Comparison of ENCODE assay signal across 27 cellular contexts in the genomic region with DNA sequence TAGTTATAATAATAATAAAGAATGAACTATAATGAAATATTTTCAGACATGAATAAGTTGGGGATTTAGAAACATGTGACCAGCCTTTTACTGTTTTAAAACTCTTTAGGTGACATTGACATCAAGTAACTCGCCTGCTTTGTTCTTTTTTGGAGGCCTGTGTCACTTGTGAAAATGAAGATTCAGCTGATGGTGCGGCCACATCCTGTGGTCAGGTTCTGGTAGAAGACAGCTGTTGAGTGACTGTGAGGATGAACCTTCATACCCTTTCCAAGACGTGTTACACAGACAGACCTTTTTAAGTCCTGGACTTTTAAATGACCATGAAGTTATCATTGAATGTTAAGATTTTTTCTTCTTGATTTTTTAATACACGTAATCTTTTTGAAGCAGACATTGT. TPM values are rescaled to one million over a fixed set of nuclear protein-coding genes. Genes with fewer than 3 reads are reported as not detected.
DNase-seq lines count a peak whose midpoint lies in the region; ATAC-seq, FAIRE-seq and TF ChIP-seq lines count a peak whose summit lies in the region.
"Had no signal": no experiment of that assay in that cellular context is flagged by ENCODE, and none has a peak within 500 bp of the region (broad histone marks: within the 10 kb centered on the region; RNA-seq: fewer than 3 reads in every experiment).

No MANE protein-coding gene starts in this region.

- H2AFZ ChIP-seq in Loucy (ENCODE audit: low read length): no peak overlapping the region

- intact Hi-C loops in activated CD4-positive, alpha-beta T cell treated with anti-CD3 and anti-CD28 coated beads, Interleukin-2, amount 10 ng/mL, durations not matched to agents 24 days and 14 days (cut with micrococcal nuclease): no loop called here
- intact Hi-C loops in left cardiac atrium (cut with DNase I): no loop called here

- H4K20me1 ChIP-seq in Loucy (ENCODE audit: insufficient read depth, low read length, poor library complexity, severe bottlenecking): no peaks in the 10 kb centered on the region

- H3K4me1 Mint-ChIP-seq in activated CD4-positive, alpha-beta T cell treated with anti-CD3 and anti-CD28 coated beads, Interleukin-2, amount 10 ng/mL, durations not matched to agents 24 days and 14 days: no peaks in the 10 kb centered on the region
- H3K4me1 Mint-ChIP-seq in effector memory CD8-positive, alpha-beta T cell (ENCODE audit: low read depth in 2 of 2): peaks cover 4 to 8% of the 10 kb centered on the region in 2 donors
- no peaks in the 10 kb centered on the region for H3K4me1 Mint-ChIP-seq in stimulated activated effector memory CD8-positive, alpha-beta T cell treated with anti-CD3 and anti-CD28 coated beads, Interleukin-12 subunit alpha, Interleukin-12 subunit beta, amount 100 ng/mL, for 72 hours

- H3K27me3 ChIP-seq in Loucy (ENCODE audit: insufficient read depth, low read length, poor library complexity, severe bottlenecking): no peaks in the 10 kb centered on the region
- H3K27me3 ChIP-seq: MG63, pancreas, uterus had no signal

- H3K27ac Mint-ChIP-seq in activated CD4-positive, alpha-beta T cell treated with anti-CD3 and anti-CD28 coated beads, Interleukin-2, amount 10 ng/mL, durations not matched to agents 24 days and 14 days: no peak overlapping the region
- peak overlapping the region in 1 of 2 donors; percentile 44 for H3K27ac Mint-ChIP-seq in effector memory CD8-positive, alpha-beta T cell
- no peak overlapping the region for H3K27ac Mint-ChIP-seq in stimulated activated effector memory CD8-positive, alpha-beta T cell treated with anti-CD3 and anti-CD28 coated beads, Interleukin-12 subunit alpha, Interleukin-12 subunit beta, amount 100 ng/mL, for 72 hours
- H3K27ac Mint-ChIP-seq: CD4-positive, alpha-beta T cell had no signal

- H3K9me3 Mint-ChIP-seq in activated CD4-positive, alpha-beta T cell treated with anti-CD3 and anti-CD28 coated beads, Interleukin-2, amount 10 ng/mL, durations not matched to agents 24 days and 14 days: peaks cover 10% of the 10 kb centered on the region
- H3K9me3 Mint-ChIP-seq in effector memory CD8-positive, alpha-beta T cell: peaks cover 0 to 2% of the 10 kb centered on the region in 2 donors
- H3K9me3 Mint-ChIP-seq in stimulated activated effector memory CD8-positive, alpha-beta T cell treated with anti-CD3 and anti-CD28 coated beads, Interleukin-12 subunit alpha, Interleukin-12 subunit beta, amount 100 ng/mL, for 72 hours: peaks cover 9% of the 10 kb centered on the region

- H3K4me3 Mint-ChIP-seq in activated CD4-positive, alpha-beta T cell treated with anti-CD3 and anti-CD28 coated beads, Interleukin-2, amount 10 ng/mL, durations not matched to agents 24 days and 14 days: no peak overlapping the region
- H3K4me3 Mint-ChIP-seq in effector memory CD8-positive, alpha-beta T cell: no peak overlapping the region
- no peak overlapping the region for H3K4me3 Mint-ChIP-seq in stimulated activated effector memory CD8-positive, alpha-beta T cell treated with anti-CD3 and anti-CD28 coated beads, Interleukin-12 subunit alpha, Interleukin-12 subunit beta, amount 100 ng/mL, for 72 hours
- H3K4me3 Mint-ChIP-seq: CD4-positive, alpha-beta T cell had no signal

- peaks cover 24% of the 10 kb centered on the region for H3K36me3 Mint-ChIP-seq in activated CD4-positive, alpha-beta T cell treated with anti-CD3 and anti-CD28 coated beads, Interleukin-2, amount 10 ng/mL, durations not matched to agents 24 days and 14 days (ENCODE audit: low read depth)
- peaks cover 39% of the 10 kb centered on the region for H3K36me3 Mint-ChIP-seq in effector memory CD8-positive, alpha-beta T cell (ENCODE audit: insufficient read depth)
- peaks cover 60% of the 10 kb centered on the region for H3K36me3 Mint-ChIP-seq in stimulated activated effector memory CD8-positive, alpha-beta T cell treated with anti-CD3 and anti-CD28 coated beads, Interleukin-12 subunit alpha, Interleukin-12 subunit beta, amount 100 ng/mL, for 72 hours

- no peaks in the 10 kb centered on the region for H3F3A ChIP-seq in Loucy (ENCODE audit: low read depth)

- H3K36me3 ChIP-seq in Loucy (ENCODE audit: insufficient read depth, low read length): no peaks in the 10 kb centered on the region
- H3K36me3 ChIP-seq: uterus had no signal

- H3K9ac ChIP-seq in Loucy (ENCODE audit: low read depth, low read length, poor library complexity, severe bottlenecking): no peak overlapping the region

- ATAC-seq in effector memory CD8-positive, alpha-beta T cell (replicated peaks): peak; percentile 40
- ATAC-seq in stimulated activated effector memory CD8-positive, alpha-beta T cell treated with anti-CD3 and anti-CD28 coated beads, Interleukin-12 subunit alpha, Interleukin-12 subunit beta, amount 100 ng/mL, for 72 hours: peak; percentile 93
- ATAC-seq in left cardiac atrium: no peak
- ATAC-seq: lower lobe of right lung, pancreas had no signal

- no peaks in the 10 kb centered on the region for H3K4me1 ChIP-seq in Loucy (ENCODE audit: insufficient read depth, low read length, poor library complexity, severe bottlenecking)
- H3K4me1 ChIP-seq: HAP-1, lower lobe of right lung, pancreas, uterus had no signal

- H3K4me2 ChIP-seq in Loucy (ENCODE audit: low read depth, low read length, poor library complexity, severe bottlenecking): peak overlapping the region; percentile 28
- H3K4me2 ChIP-seq: smooth muscle cell had no signal

- H3K9me3 ChIP-seq in Loucy (ENCODE audit: insufficient read depth, low read depth, low read length): peaks cover 12% of the 10 kb centered on the region; the same call in 1 of the 2 replicates
- H3K9me3 ChIP-seq: HAP-1, pancreas had no signal

- no peak overlapping the region for H3K4me3 ChIP-seq in Loucy (ENCODE audit: low read length, poor library complexity, severe bottlenecking)
- H3K4me3 ChIP-seq: HAP-1, lower lobe of right lung, MG63, pancreas, smooth muscle cell, uterus had no signal

- FAIRE-seq in H54 (lab: Jason Lieb, UNC): no peak
- FAIRE-seq: pancreas, RCC 7860 had no signal

- H3K27me3 Mint-ChIP-seq in activated CD4-positive, alpha-beta T cell treated with anti-CD3 and anti-CD28 coated beads, Interleukin-2, amount 10 ng/mL, durations not matched to agents 24 days and 14 days: no peaks in the 10 kb centered on the region
- H3K27me3 Mint-ChIP-seq in effector memory CD8-positive, alpha-beta T cell: no peaks in the 10 kb centered on the region
- H3K27me3 Mint-ChIP-seq: CD4-positive, alpha-beta T cell had no signal

- TF ChIP-seq POLR2A in H54 (IDR thresholded peaks at IDR 0.05; ENCODE audit: low read depth, low read length): no peak

- H3K9me2 ChIP-seq in Loucy (replicated peaks; ENCODE audit: low read depth, low read length): no peaks in the 10 kb centered on the region

- no peak for TF ChIP-seq CTCF in Loucy (conservative IDR thresholded peaks at IDR 0.05; ENCODE audit: low read length)

- DNase-seq in activated CD4-positive, alpha-beta T cell treated with anti-CD3 and anti-CD28 coated beads for 48 hours: peak; percentile 10
- no peak for DNase-seq in activated CD4-positive, alpha-beta T cell treated with anti-CD3 and anti-CD28 coated beads, Interleukin-2, amount 10 ng/mL, durations not matched to agents 24 days and 14 days
- DNase-seq in effector memory CD8-positive, alpha-beta T cell: no peak
- DNase-seq in stimulated activated effector memory CD8-positive, alpha-beta T cell treated with anti-CD3 and anti-CD28 coated beads, Interleukin-12 subunit alpha, Interleukin-12 subunit beta, amount 100 ng/mL, for 72 hours (ENCODE audit: low spot score in 2 of 2): peak in 1 of 2 donors; percentile 6
- DNase-seq in H54 (ENCODE audit: insufficient read length, low spot score): no peak
- no peak for DNase-seq in left cardiac atrium
- no peak for DNase-seq in DMS153 treated with DMSO at 0.1 percent for 48 hours (lab: John Stamatoyannopoulos, UW; ENCODE audit: unreplicated experiment)
- DNase-seq: 8988T; activated T-cell treated with anti-CD3 and anti-CD28 coated beads, Interleukin-2, amount 50 U/mL, for 1 hour; amniotic stem cell; CD4-positive, alpha-beta T cell; lower lobe of right lung; MG63; NCI-H1417 treated with DMSO at 0.1 percent for 48 hours; NCI-H748 treated with DMSO at 0.1 percent for 48 hours; pancreas; retina; SW 1271; T-helper 9 cell; uterus; WERI-Rb-1 had no signal

- no peaks in the 10 kb centered on the region for H3K79me2 ChIP-seq in Loucy (ENCODE audit: insufficient read depth, low read length)

RNA-seq across cellular contexts. Expression of a gene that starts 10.3 kb away (rescaled TPM):
- total RNA-seq in activated CD4-positive, alpha-beta T cell treated with anti-CD3 and anti-CD28 coated beads, Interleukin-2, amount 10 ng/mL, durations not matched to agents 24 days and 14 days: not detected in 2 replicates
- total RNA-seq in left cardiac atrium: not detected
- total RNA-seq: CD4-positive, alpha-beta T cell; kidney epithelial cell; lower lobe of right lung; pancreas; smooth muscle cell; temporal lobe; uterus had no signal

RNA-seq across cellular contexts. Expression of a gene that starts 58.4 kb away (rescaled TPM):
- 4.2 and 4.8 TPM in 2 replicates for total RNA-seq in activated CD4-positive, alpha-beta T cell treated with anti-CD3 and anti-CD28 coated beads, Interleukin-2, amount 10 ng/mL, durations not matched to agents 24 days and 14 days
- 10 to 100 TPM; 15.5 to 24.3 TPM for total RNA-seq in left cardiac atrium

Comparison
In these comparisons a context has a peak if more than half of its experiments do, and no peak if none do; other contexts are left out.
1. ATAC-seq: peak in effector memory CD8-positive, alpha-beta T cell (single experiment) and stimulated activated effector memory CD8-positive, alpha-beta T cell treated with anti-CD3 and anti-CD28 coated beads, Interleukin-12 subunit alpha, Interleukin-12 subunit beta, amount 100 ng/mL, for 72 hours (single experiment); none in left cardiac atrium (0 of 2).